Comparison of ENCODE assay signal across 9 cellular contexts in the genomic region with DNA sequence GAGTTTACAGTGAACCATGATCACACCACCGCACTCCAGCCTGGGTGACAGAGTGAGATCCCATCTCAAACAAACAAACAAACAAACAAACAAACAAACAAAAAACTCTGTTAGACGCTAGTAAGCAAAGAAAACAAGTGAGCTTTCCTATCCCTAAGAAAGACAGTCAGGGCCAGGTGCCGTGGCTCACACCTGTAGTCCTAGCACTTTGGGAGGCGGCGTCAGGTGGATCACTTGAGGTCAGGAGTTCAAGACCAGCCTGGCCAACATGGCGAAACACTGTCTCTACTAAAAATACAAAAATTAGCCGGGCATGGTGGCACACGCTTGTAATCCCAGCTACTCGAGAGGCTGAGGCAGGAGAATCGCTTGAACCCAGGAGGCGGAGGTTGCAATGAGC. TPM values are rescaled to one million over a fixed set of nuclear protein-coding genes. Genes with fewer than 3 reads are reported as not detected.
A peak's percentile ranks its signal among the peaks of the same experiment; 100 is the strongest.
DNase-seq lines count a peak whose midpoint lies in the region; ATAC-seq and TF ChIP-seq lines count a peak whose summit lies in the region.
"Not testable (repeated sequence)": the region's sequence is repeated elsewhere in the genome, so short reads cannot be mapped to it uniquely, and the experiment has no call there.
"Had no signal": no experiment of that assay in that cellular context is flagged by ENCODE, and none has a peak within 500 bp of the region (broad histone marks: within the 10 kb centered on the region; RNA-seq: fewer than 3 reads in every experiment).

No MANE protein-coding gene starts in this region.

- not testable (repeated sequence) for ATAC-seq in activated B cell treated with CpG ODN at 0.5 μM for 24 hours (ENCODE audit: low read depth); naive B cell (ENCODE audit: low read depth in 2 of 2); stimulated activated memory B cell treated with anti-CD40 and anti-IgM and Interleukin-4, amounts not matched to agents 10 μg/mL and 1 μg/mL and 100 μg/mL, for 72 hours; upper lobe of right lung

- CTCF ChIA-PET in activated B cell treated with CpG ODN at 0.5 μM for 24 hours (lab: Charles Lee): interaction anchor here (1.3 kb wide), 1 partner anchor 23 kb away, joined by 5 read pairs; no protein-coding TSS in a partner anchor

- not testable (repeated sequence) for H3K9me3 Mint-ChIP-seq in activated B cell treated with CpG ODN at 0.5 μM for 24 hours; naive B cell; stimulated activated memory B cell treated with anti-CD40 and anti-IgM and Interleukin-4, amounts not matched to agents 10 μg/mL and 1 μg/mL and 100 μg/mL, for 72 hours

- H3K27me3 Mint-ChIP-seq in activated B cell treated with CpG ODN at 0.5 μM for 24 hours; naive B cell; stimulated activated memory B cell treated with anti-CD40 and anti-IgM and Interleukin-4, amounts not matched to agents 10 μg/mL and 1 μg/mL and 100 μg/mL, for 72 hours: not testable (repeated sequence)

- H3K4me2 ChIP-seq in BLaER1 treated with 17β-estradiol and CSF1 and Interleukin-3, amounts not matched to agents 10 nM and 100 nM: peak overlapping the region; percentile 75 to 100 (median 96)
- H3K4me2 ChIP-seq in Karpas-422 (ENCODE audit: low read depth, low read length, poor library complexity, severe bottlenecking): peak overlapping the region; percentile 94
- peak overlapping the region; percentile 58; the same call in 1 of the 2 replicates for H3K4me2 ChIP-seq in OCI-LY3 (ENCODE audit: low read length)

- peak overlapping the region; percentile 14 to 80 (median 72); a peak in 20 of 22 replicates for H3K27ac ChIP-seq in BLaER1 treated with 17β-estradiol and CSF1 and Interleukin-3, amounts not matched to agents 10 nM and 100 nM
- H3K27ac ChIP-seq in Karpas-422 (ENCODE audit: low read length) (peak overlapping the region; percentile 87), cingulate gyrus (ENCODE audit: low read depth, low read length) (peak overlapping the region; percentile 29)
- H3K27ac ChIP-seq in OCI-LY3 (ENCODE audit: low read length); upper lobe of right lung: not testable (repeated sequence)

- peaks cover 35% of the 10 kb centered on the region for H3K36me3 Mint-ChIP-seq in activated B cell treated with CpG ODN at 0.5 μM for 24 hours (ENCODE audit: low read depth)
- peaks cover 5 to 35% of the 10 kb centered on the region in 2 donors for H3K36me3 Mint-ChIP-seq in naive B cell
- peaks cover 38% of the 10 kb centered on the region for H3K36me3 Mint-ChIP-seq in stimulated activated memory B cell treated with anti-CD40 and anti-IgM and Interleukin-4, amounts not matched to agents 10 μg/mL and 1 μg/mL and 100 μg/mL, for 72 hours

- DNase-seq in Karpas-422, activated B cell treated with CpG ODN at 0.5 μM for 24 hours, naive B cell: not testable (repeated sequence)
- DNase-seq in upper lobe of right lung: peak; percentile 26

- H3K27ac Mint-ChIP-seq in activated B cell treated with CpG ODN at 0.5 μM for 24 hours (peak overlapping the region; percentile 91), naive B cell (peak overlapping the region; percentile 26 to 96 (median 94))
- H3K27ac Mint-ChIP-seq in stimulated activated memory B cell treated with anti-CD40 and anti-IgM and Interleukin-4, amounts not matched to agents 10 μg/mL and 1 μg/mL and 100 μg/mL, for 72 hours: peak overlapping the region; percentile 89

- H3K79me2 ChIP-seq in Karpas-422 (ENCODE audit: low read length): peaks cover 20% of the 10 kb centered on the region
- H3K79me2 ChIP-seq in OCI-LY3 (ENCODE audit: low read length): not testable (repeated sequence)

- 0 out of 20 replicates have a peak overlapping the region, but pooled peaks of 1 of the 10 experiments have one; percentile 20 for H3K4me3 ChIP-seq in BLaER1 treated with 17β-estradiol and CSF1 and Interleukin-3, amounts not matched to agents 10 nM and 100 nM
- 0 out of 2 replicates have a peak overlapping the region, but pooled peaks have one; percentile 5 for H3K4me3 ChIP-seq in Karpas-422 (ENCODE audit: low read length)
- H3K4me3 ChIP-seq in OCI-LY3 (ENCODE audit: low read length); upper lobe of right lung: not testable (repeated sequence)

- H3K9me3 ChIP-seq in BLaER1 treated with 17β-estradiol and CSF1 and Interleukin-3, amounts not matched to agents 10 nM and 100 nM (replicated peaks in 1 of 11); Karpas-422 (ENCODE audit: low read length); OCI-LY3 (ENCODE audit: insufficient read depth, low read length); upper lobe of right lung: not testable (repeated sequence)

- H3K4me3 Mint-ChIP-seq in activated B cell treated with CpG ODN at 0.5 μM for 24 hours; stimulated activated memory B cell treated with anti-CD40 and anti-IgM and Interleukin-4, amounts not matched to agents 10 μg/mL and 1 μg/mL and 100 μg/mL, for 72 hours: not testable (repeated sequence)
- H3K4me3 Mint-ChIP-seq in naive B cell: peak overlapping the region in 2 of 8 donors; percentile 58 to 71

- not testable (repeated sequence) for H3K9me2 ChIP-seq in Karpas-422 (replicated peaks; ENCODE audit: insufficient read depth, low read length)

- H2AFZ ChIP-seq in Karpas-422 (ENCODE audit: low read length); OCI-LY3 (ENCODE audit: low read depth, low read length): not testable (repeated sequence)

- peaks cover 43 to 55% (median 48%) of the 10 kb centered on the region in 10 experiments for H3K4me1 ChIP-seq in BLaER1 treated with 17β-estradiol and CSF1 and Interleukin-3, amounts not matched to agents 10 nM and 100 nM
- H3K4me1 ChIP-seq in Karpas-422 (ENCODE audit: low read length): peaks cover 55% of the 10 kb centered on the region
- H3K4me1 ChIP-seq in OCI-LY3 (ENCODE audit: low read length): peaks cover 39% of the 10 kb centered on the region
- H3K4me1 ChIP-seq in upper lobe of right lung: peaks cover 20% of the 10 kb centered on the region

- not testable (repeated sequence) for TF ChIP-seq CTCF in OCI-LY3 (IDR thresholded peaks at IDR 0.05; ENCODE audit: low read depth, low read length); activated B cell treated with CpG ODN at 0.5 μM for 24 hours (IDR thresholded peaks at IDR 0.05); upper lobe of right lung (IDR thresholded peaks at IDR 0.05)

- H3K9ac ChIP-seq in BLaER1 treated with 17β-estradiol and CSF1 and Interleukin-3, amounts not matched to agents 10 nM and 100 nM: peak overlapping the region in 6 of 11 experiments; percentile 28 to 92 (median 46); a peak in 6 of 22 replicates
- H3K9ac ChIP-seq in Karpas-422 (ENCODE audit: low read length); OCI-LY3 (ENCODE audit: low read length): not testable (repeated sequence)

- not testable (repeated sequence) for H3K27me3 ChIP-seq in BLaER1 treated with 17β-estradiol and CSF1 and Interleukin-3, amounts not matched to agents 10 nM and 100 nM; Karpas-422 (ENCODE audit: low read length); OCI-LY3 (ENCODE audit: low read depth, low read length); upper lobe of right lung

- H3K36me3 ChIP-seq in BLaER1 treated with 17β-estradiol and CSF1 and Interleukin-3, amounts not matched to agents 10 nM and 100 nM: peaks cover 28 to 46% (median 41%) of the 10 kb centered on the region in 11 experiments
- not testable (repeated sequence) for H3K36me3 ChIP-seq in Karpas-422 (ENCODE audit: insufficient read depth, low read length)
- H3K36me3 ChIP-seq in OCI-LY3 (replicated peaks; ENCODE audit: low read depth, low read length) (peaks cover 15% of the 10 kb centered on the region), upper lobe of right lung (peaks cover 21% of the 10 kb centered on the region)

- POLR2A ChIA-PET in activated B cell treated with CpG ODN at 0.5 μM for 24 hours (lab: Charles Lee): interaction anchor here (0.6 to 1.5 kb wide), 4 partner anchors 9 to 162 kb away, joined by 3 to 8 read pairs (median 6); a partner anchor contains a TSS

- not testable (repeated sequence) for H4K20me1 ChIP-seq in BLaER1 treated with 17β-estradiol and CSF1 and Interleukin-3, amounts not matched to agents 10 nM and 100 nM; Karpas-422 (ENCODE audit: insufficient read depth, low read depth, low read length); OCI-LY3 (ENCODE audit: insufficient read depth, low read length)

- H3K4me1 Mint-ChIP-seq in activated B cell treated with CpG ODN at 0.5 μM for 24 hours (peaks cover 55% of the 10 kb centered on the region), naive B cell (peaks cover 41 to 55% (median 53%) of the 10 kb centered on the region in 3 donors)
- H3K4me1 Mint-ChIP-seq in stimulated activated memory B cell treated with anti-CD40 and anti-IgM and Interleukin-4, amounts not matched to agents 10 μg/mL and 1 μg/mL and 100 μg/mL, for 72 hours: peaks cover 53% of the 10 kb centered on the region

- intact Hi-C loops in activated B cell treated with CpG ODN at 0.5 μM for 24 hours (cut with micrococcal nuclease): loop anchor here (1.0 to 10.0 kb wide), 5 partner anchors 19 to 1312 kb away; a partner anchor contains a TSS
- intact Hi-C loops in upper lobe of right lung (cut with DNase I): not testable (repeated sequence)

RNA-seq across cellular contexts. Expression of a gene that starts 4.2 kb away (rescaled TPM):
- 16.8 and 27.1 TPM in 2 replicates for total RNA-seq in Karpas-422 (2014; rRNA removed; shearing (Covaris generic); ENCODE audit: low replicate concordance)
- 17.6 and 19.1 TPM in 2 replicates for total RNA-seq in activated B cell treated with CpG ODN at 0.5 μM for 24 hours
- 10 to 100 TPM; 24.4 to 38.8 (median 33.7) TPM for polyA plus RNA-seq in naive B cell (ENCODE audit: low read depth in 6 of 6)
- 18.2 TPM for total RNA-seq in upper lobe of right lung

RNA-seq across cellular contexts. Expression of a gene that starts 19.6 kb away (rescaled TPM):
- 297 and 328 TPM in 2 replicates for total RNA-seq in Karpas-422 (2014; rRNA removed; shearing (Covaris generic); ENCODE audit: low replicate concordance)
- total RNA-seq in activated B cell treated with CpG ODN at 0.5 μM for 24 hours: 140 and 168 TPM in 2 replicates
- 100 to 1,000 TPM; 298 to 433 (median 362) TPM for polyA plus RNA-seq in naive B cell (ENCODE audit: low read depth in 6 of 6)
- total RNA-seq in upper lobe of right lung: 160 TPM

RNA-seq across cellular contexts. Expression of a gene that starts 36.3 kb away (rescaled TPM):
- total RNA-seq in Karpas-422 (2014; rRNA removed; shearing (Covaris generic); ENCODE audit: low replicate concordance): not detected in 2 replicates
- total RNA-seq in activated B cell treated with CpG ODN at 0.5 μM for 24 hours: not detected in 2 replicates
- polyA plus RNA-seq in naive B cell (ENCODE audit: low read depth in 6 of 6): under 1 TPM in 2 of 6 donors, not detected in 4; 0.30 to 0.98 TPM
- 26.2 TPM for total RNA-seq in upper lobe of right lung
- total RNA-seq: CD8-positive, alpha-beta memory T cell had no signal
- polyA plus RNA-seq: CD8-positive, alpha-beta memory T cell had no signal

Comparison
In these comparisons a context has a peak if more than half of its experiments do, and no peak if none do; other contexts are left out.
1. RNA of a gene that starts 36.3 kb away (total RNA-seq): 26.2 TPM in upper lobe of right lung (single experiment); not detected in activated B cell treated with CpG ODN at 0.5 μM for 24 hours and not detected in Karpas-422; every median in the first group is over 10 times any median in the second.
2. Peak in every context shown above with its lines, with median percentiles within 50 percentile points of each other: H3K4me2 ChIP-seq and H3K27ac Mint-ChIP-seq.